Comparison of ENCODE assay signal across 25 cellular contexts in genomic region chr17:80163315-80163714, GRCh38. TPM values are rescaled to one million over a fixed set of nuclear protein-coding genes. Genes with fewer than 3 reads are reported as not detected.
"Had no signal": no experiment of that assay in that cellular context is flagged by ENCODE, and none has a peak within 500 bp of the region (broad histone marks: within the 10 kb centered on the region; RNA-seq: fewer than 3 reads in every experiment).

No MANE protein-coding gene starts in this region.

- H3K36me3 ChIP-seq: adrenal gland, esophagus squamous epithelium, heart left ventricle, lower lobe of right lung, thyroid gland, upper lobe of right lung, WERI-Rb-1 had no signal

- H3K79me2 ChIP-seq: parathyroid adenoma had no signal

- H2AFZ ChIP-seq: parathyroid adenoma had no signal

- H3K4me1 ChIP-seq: heart left ventricle, lower lobe of right lung, parathyroid adenoma, thyroid gland, upper lobe of right lung had no signal

- ATAC-seq: activated T-helper 17 cell treated with anti-CD3 and anti-CD28 coated beads, Interleukin-2, amount 50 U/mL, for 72 hours; heart left ventricle; left lobe of liver; lower lobe of right lung; right cardiac atrium; stimulated activated naive CD8-positive, alpha-beta T cell treated with anti-CD3 and anti-CD28 coated beads, Interleukin-15, Interleukin-2, amounts not matched to agents 100 U/mL and 50 U/mL, for 24 hours; upper lobe of right lung had no signal

- H3K27me3 ChIP-seq: adrenal gland, esophagus squamous epithelium, thyroid gland, upper lobe of right lung had no signal

- H3K9me3 ChIP-seq: adrenal gland, esophagus squamous epithelium, heart left ventricle, lower lobe of right lung, thyroid gland, upper lobe of right lung had no signal

- H3K9ac ChIP-seq: parathyroid adenoma had no signal

- H3K4me3 ChIP-seq: adrenal gland, coronary artery, esophagus squamous epithelium, heart left ventricle, lower lobe of right lung, thyroid gland, upper lobe of right lung had no signal

- H3K27ac ChIP-seq: adrenal gland, coronary artery, esophagus squamous epithelium, heart left ventricle, lower lobe of right lung, parathyroid adenoma, thyroid gland, upper lobe of right lung, WERI-Rb-1 had no signal

- DNase-seq: activated CD4-positive, alpha-beta T cell treated with anti-CD3 and anti-CD28 coated beads for 1 hour; activated CD4-positive, alpha-beta T cell treated with anti-CD3 and anti-CD28 coated beads, Interleukin-2, amount 50 U/mL, for 1 hour; activated naive CD4-positive, alpha-beta T cell; activated T-cell treated with anti-CD3 and anti-CD28 coated beads, Interleukin-2, amount 50 U/mL, for 24 hours; adrenal gland; endodermal cell; esophagus squamous epithelium; heart left ventricle; lower lobe of right lung; mesendoderm; naive B cell; right cardiac atrium; stimulated activated CD4-positive, alpha-beta T cell treated with anti-CD3 and anti-CD28 coated beads, Interleukin-12 subunit alpha, Interleukin-12 subunit beta, amount 100 ng/mL, for 4 hours; stimulated activated CD4-positive, alpha-beta T cell treated with anti-CD3 and anti-CD28 coated beads, Interleukin-4, amount 100 ng/mL, for 4 hours; stimulated activated naive CD8-positive, alpha-beta T cell treated with anti-CD3 and anti-CD28 coated beads, Interleukin-15, Interleukin-2, amounts not matched to agents 100 U/mL and 50 U/mL, for 24 hours; thyroid gland; upper lobe of right lung; WERI-Rb-1 had no signal

RNA-seq across cellular contexts. Expression of gene CARD14, which starts 6.5 kb away (rescaled TPM):
- total RNA-seq: activated T-helper 17 cell treated with anti-CD3 and anti-CD28 coated beads, Interleukin-2, amount 50 U/mL, for 72 hours; astrocyte; kidney epithelial cell; pulmonary artery endothelial cell had no signal
